Comparison of ENCODE assay signal across 17 cellular contexts in genomic region chr11:127182586-127183203, GRCh38.
DNase-seq lines count a peak whose midpoint lies in the region; ATAC-seq lines count a peak whose summit lies in the region.
"Had no signal": no experiment of that assay in that cellular context is flagged by ENCODE, and none has a peak within 500 bp of the region (broad histone marks: within the 10 kb centered on the region; RNA-seq: fewer than 3 reads in every experiment).

No MANE protein-coding gene starts in this region.

- ATAC-seq in HG03175 (IDR thresholded peaks at IDR 0.05; ENCODE audit: unreplicated experiment): no peak
- ATAC-seq in HG03565 (IDR thresholded peaks at IDR 0.05; ENCODE audit: unreplicated experiment): no peak
- ATAC-seq: activated naive CD8-positive, alpha-beta T cell treated with anti-CD3 and anti-CD28 coated beads, Interleukin-2, amount 50 U/mL, for 24 hours; heart left ventricle; left ventricle myocardium superior had no signal

- DNase-seq in NCI-H524 (lab: John Stamatoyannopoulos, UW) (peak; percentile 23 to 73), NCI-H524 treated with DMSO at 0.1 percent for 48 hours (lab: John Stamatoyannopoulos, UW) (no peak), NCI-H187 treated with DMSO at 0.1 percent for 48 hours (lab: John Stamatoyannopoulos, UW) (peak; percentile 60), NCI-H510A treated with DMSO at 0.1 percent for 48 hours (lab: John Stamatoyannopoulos, UW) (peak; percentile 91), left kidney (ENCODE audit: low read depth, low spot score) (peak; percentile 4)
- DNase-seq in stimulated activated naive CD4-positive, alpha-beta T cell (lab: John Stamatoyannopoulos, UW): no peak
- DNase-seq: 8988T; activated CD4-positive, alpha-beta T cell treated with anti-CD3 and anti-CD28 coated beads for 4 hours; activated naive CD8-positive, alpha-beta T cell treated with anti-CD3 and anti-CD28 coated beads, Interleukin-2, amount 50 U/mL, for 24 hours; colonic mucosa; heart left ventricle; KBM-7; left ventricle myocardium superior; spleen; stimulated activated CD4-positive, alpha-beta T cell treated with anti-CD3 and anti-CD28 coated beads, Interleukin-4, amount 100 ng/mL, for 4 hours had no signal

Comparison
In these comparisons a context has a peak if more than half of its experiments do, and no peak if none do; other contexts are left out.
1. DNase-seq: peak in NCI-H524 (2 of 2), NCI-H187 treated with DMSO at 0.1 percent for 48 hours (single experiment), NCI-H510A treated with DMSO at 0.1 percent for 48 hours (single experiment) and left kidney (single experiment); none in NCI-H524 treated with DMSO at 0.1 percent for 48 hours (single experiment) and stimulated activated naive CD4-positive, alpha-beta T cell (0 of 6).